In genomic region chr17:58691701-58692238, GRCh38 we compare ENCODE assay signal across 8 cellular contexts. TPM values are rescaled to one million over a fixed set of nuclear protein-coding genes. Genes with fewer than 3 reads are reported as not detected.
A peak's percentile ranks its signal among the peaks of the same experiment; 100 is the strongest.
DNase-seq lines count a peak whose midpoint lies in the region; ATAC-seq and TF ChIP-seq lines count a peak whose summit lies in the region.

Gene TEX14 (minus strand): TSS chr17:58692045. CDS start chr17:58652001, 40,044 bp downstream.

- WGBS in hepatocyte (ENCODE audit: low lambda C conversion rate, missing lambda C conversion rate): 90% methylated on average over 16 of the region's 19 CpGs
- WGBS in spleen, 5 donors: 88 to 96% (median 92%) methylated on average over 17 to 19 of the region's 19 CpGs

- H3K27me3 Mint-ChIP-seq in activated B cell treated with CpG ODN at 0.5 μM for 24 hours: no peaks in the 10 kb centered on the region

- no peak for ATAC-seq in activated B cell treated with CpG ODN at 0.5 μM for 24 hours (ENCODE audit: low read depth)
- no peak for ATAC-seq in GM21423 (IDR thresholded peaks at IDR 0.05; ENCODE audit: unreplicated experiment)

- CTCF ChIA-PET in HEK293 (lab: Yijun Ruan, JAX): interaction anchor here (0.9 to 2.2 kb wide), 3 partner anchors 19 to 114 kb away, joined by 4 to 8 read pairs (median 4); no protein-coding TSS in a partner anchor
- CTCF ChIA-PET in activated B cell treated with CpG ODN at 0.5 μM for 24 hours (lab: Charles Lee): interaction anchor here (1.3 to 1.8 kb wide), 3 partner anchors 104 to 313 kb away, joined by 3 to 9 read pairs (median 7); no protein-coding TSS in a partner anchor

- TF ChIP-seq CTCF in HEK293 (tag by site-specific recombination; IDR thresholded peaks at IDR 0.05) (no peak), activated B cell treated with CpG ODN at 0.5 μM for 24 hours (IDR thresholded peaks at IDR 0.05) (no peak), hepatocyte (IDR thresholded peaks at IDR 0.05; ENCODE audit: poor library complexity) (no peak), spleen (IDR thresholded peaks at IDR 0.05 in 8 of 11, conservative IDR thresholded peaks at IDR 0.05 in 3 of 11) (no peak)

- H3K4me2 ChIP-seq in hepatocyte: peak within 1 kb of the TSS; percentile 72

- H3K4me3 Mint-ChIP-seq in activated B cell treated with CpG ODN at 0.5 μM for 24 hours: peak within 1 kb of the TSS; percentile 94

- TF ChIP-seq POLR2A in spleen (IDR thresholded peaks at IDR 0.05): no peak

- H3K4me3 ChIP-seq in HEK293 (ENCODE audit: low read depth, low read length) (peak within 1 kb of the TSS; percentile 74), hepatocyte (peak within 1 kb of the TSS; percentile 57), spleen (peak within 1 kb of the TSS; percentile 48 to 84 (median 61))

- intact Hi-C loops in activated B cell treated with CpG ODN at 0.5 μM for 24 hours (cut with micrococcal nuclease): loop anchor here (1.0 to 10.0 kb wide), 6 partner anchors 32 to 310 kb away; partner anchors contain the start of gene PPM1E
- intact Hi-C loops in spleen (cut with DNase I; ENCODE audit: low total_unique reads): no loop called here

- H3K9me2 ChIP-seq in hepatocyte (replicated peaks; ENCODE audit: insufficient read depth): no peaks in the 10 kb centered on the region

- H3K79me2 ChIP-seq in hepatocyte: peaks cover 10% of the 10 kb centered on the region

- peak within 1 kb of the TSS; percentile 89 for H3K27ac Mint-ChIP-seq in activated B cell treated with CpG ODN at 0.5 μM for 24 hours

- DNase-seq in activated B cell treated with CpG ODN at 0.5 μM for 24 hours (no peak), hepatocyte (ENCODE audit: low spot score) (no peak), spleen (peak; percentile 77), DMS79 treated with DMSO at 0.1 percent for 48 hours (lab: John Stamatoyannopoulos, UW) (no peak), NCI-H2171 treated with DMSO at 0.1 percent for 48 hours (lab: John Stamatoyannopoulos, UW) (no peak), kidney glomerular epithelial cell (lab: John Stamatoyannopoulos, UW) (no peak)

- no peaks in the 10 kb centered on the region for H3K9me3 Mint-ChIP-seq in activated B cell treated with CpG ODN at 0.5 μM for 24 hours

- H3K27me3 ChIP-seq in hepatocyte: no peaks in the 10 kb centered on the region
- H3K27me3 ChIP-seq in spleen (replicated peaks in 1 of 7): no peaks in the 10 kb centered on the region

- H3K9me3 ChIP-seq in HEK293 (ENCODE audit: control insufficient read depth, insufficient read depth, low read depth, low read length) (no peaks in the 10 kb centered on the region), hepatocyte (ENCODE audit: low read depth) (no peaks in the 10 kb centered on the region), spleen (no peaks in the 10 kb centered on the region)

- POLR2A ChIA-PET in HEK293 (lab: Yijun Ruan, JAX) (interaction anchor here (0.5 to 5.0 kb wide), 12 partner anchors 10 to 1131 kb away, joined by 3 to 49 read pairs (median 4); partner anchors contain the start of genes PRR11 and SKA2), activated B cell treated with CpG ODN at 0.5 μM for 24 hours (lab: Charles Lee) (interaction anchor here (0.7 to 3.8 kb wide), 12 partner anchors 14 to 666 kb away, joined by 3 to 82 read pairs (median 8); partner anchors contain the start of genes HSF5, PPM1E and SUPT4H1)

- H3K4me1 Mint-ChIP-seq in activated B cell treated with CpG ODN at 0.5 μM for 24 hours: peaks cover 22% of the 10 kb centered on the region

- H3K27ac ChIP-seq in HEK293 (ENCODE audit: extremely low read depth, low read depth, low read length): peak within 1 kb of the TSS; percentile 96
- H3K27ac ChIP-seq in hepatocyte: peak within 1 kb of the TSS; percentile 94
- H3K27ac ChIP-seq in spleen: peak within 1 kb of the TSS; percentile 57 to 89 (median 84)

- H4K20me1 ChIP-seq in hepatocyte (ENCODE audit: insufficient read depth, poor library complexity, severe bottlenecking): no peaks in the 10 kb centered on the region

- H3K4me1 ChIP-seq in HEK293 (ENCODE audit: control insufficient read depth, insufficient read depth, low read length) (peaks cover 16% of the 10 kb centered on the region), hepatocyte (ENCODE audit: insufficient read depth) (peaks cover 13% of the 10 kb centered on the region), spleen (peaks cover 6 to 35% (median 25%) of the 10 kb centered on the region in 6 donors)

- H3K36me3 ChIP-seq in HEK293 (ENCODE audit: control insufficient read depth in 2 of 2, insufficient read depth in 1 of 2, low read length in 2 of 2) (peaks cover 14 to 28% of the 10 kb centered on the region in 2 experiments), hepatocyte (replicated peaks; ENCODE audit: insufficient read depth, low read depth) (no peaks in the 10 kb centered on the region), spleen (peaks cover 0 to 22% (median 10%) of the 10 kb centered on the region in 6 donors)

- peaks cover 22% of the 10 kb centered on the region for H3K36me3 Mint-ChIP-seq in activated B cell treated with CpG ODN at 0.5 μM for 24 hours (ENCODE audit: low read depth)

- peak within 1 kb of the TSS; percentile 100 for H2AFZ ChIP-seq in hepatocyte

TF ChIP-seq in HEK293, 187 proteins besides CTCF, POLR2A, EP300 and RAD21:
- 0 out of 2 replicates have a peak, but pooled peaks have one; percentile 20 for TF ChIP-seq ZNF202 (tag by site-specific recombination; IDR thresholded peaks at IDR 0.05; ENCODE audit: borderline replicate concordance)
- no peak for TF ChIP-seq ZNF248 (tag by site-specific recombination; IDR thresholded peaks at IDR 0.05)

RNA-seq across cellular contexts. Expression of gene TEX14, which starts in this region (rescaled TPM):
- total RNA-seq in activated B cell treated with CpG ODN at 0.5 μM for 24 hours: 0.16 and 0.42 TPM in 2 replicates
- total RNA-seq in hepatocyte: 0.04 and 0.07 TPM in 2 replicates
- 0.05 TPM in 1 of 2 replicates, not detected in the other for polyA plus RNA-seq in hepatocyte
- total RNA-seq in spleen: under 1 TPM in 6 of 7 donors, not detected in 1; 0.25 to 0.70 (median 0.45) TPM
- under 1 TPM; 0.17 to 0.42 (median 0.30) TPM for polyA plus RNA-seq in spleen

Comparison
In these comparisons a context has a peak if more than half of its experiments do, and no peak if none do; other contexts are left out.
1. Peak in DNase-seq, H3K4me3 ChIP-seq and H3K27ac ChIP-seq in spleen; RNA of the gene not detected or under 1 TPM.